ENCODE assay signal across 12 cellular contexts in the genomic region with DNA sequence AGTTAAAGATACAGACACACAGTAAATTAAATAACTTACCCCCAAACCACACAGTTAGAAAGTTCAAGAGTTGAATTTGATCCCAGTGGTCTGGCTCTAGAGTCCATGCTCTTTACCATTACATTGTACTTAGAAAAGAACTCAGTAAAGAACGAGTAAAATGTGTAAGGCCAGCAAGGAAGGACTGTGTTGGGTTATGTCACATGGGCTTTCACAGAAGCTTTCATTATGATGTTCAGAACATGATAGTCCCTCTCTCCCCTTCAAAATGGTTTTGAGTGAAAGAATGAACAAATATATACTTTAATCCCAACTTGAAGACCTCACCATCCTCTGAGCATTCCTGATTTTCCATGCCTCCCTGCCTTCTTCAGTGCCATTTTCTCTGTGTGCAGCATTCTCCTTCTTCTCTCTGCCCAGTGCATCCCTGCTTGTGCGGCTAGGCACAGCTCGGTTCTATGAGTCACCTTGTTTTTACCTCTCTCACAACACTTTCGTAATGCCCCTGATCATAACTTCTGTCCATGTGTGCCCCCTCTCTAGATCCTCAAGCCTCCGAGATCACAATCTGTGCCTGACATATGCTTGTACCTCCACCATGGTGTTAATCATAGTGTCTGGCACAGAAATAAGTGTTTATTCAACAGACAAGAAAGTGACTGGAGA. TPM values are rescaled to one million over a fixed set of nuclear protein-coding genes. Genes with fewer than 3 reads are reported as not detected.
DNase-seq lines count a peak whose midpoint lies in the region; ATAC-seq and TF ChIP-seq lines count a peak whose summit lies in the region.
"Had no signal": no experiment of that assay in that cellular context is flagged by ENCODE, and none has a peak within 500 bp of the region (broad histone marks: within the 10 kb centered on the region; RNA-seq: fewer than 3 reads in every experiment).

No MANE protein-coding gene starts in this region.

- H3K27me3 Mint-ChIP-seq in chondrocyte (ENCODE audit: low read depth): no peaks in the 10 kb centered on the region

- peak overlapping the region; percentile 52 for H3K4me3 ChIP-seq in GM06990 (replicated peaks; ENCODE audit: low read depth, low read length)
- H3K4me3 ChIP-seq: ovary had no signal

- in situ Hi-C loops in ACHN (cut with HindIII; ENCODE audit: low pct_ligation_motif_present, low pct_unique_long_range_greater_than_20kb, low sequenced_read_pairs): no loop called here

- TF ChIP-seq CTCF in GM06990 (IDR thresholded peaks at IDR 0.05; ENCODE audit: insufficient read depth, low read length, poor library complexity, severe bottlenecking) (no peak), chondrocyte (IDR thresholded peaks at IDR 0.05) (no peak)

- no peak overlapping the region for H3K4me3 Mint-ChIP-seq in chondrocyte (ENCODE audit: unreplicated experiment)
- H3K4me3 Mint-ChIP-seq: brain had no signal

- H3K36me3 Mint-ChIP-seq in chondrocyte (ENCODE audit: low read depth): peaks cover 2% of the 10 kb centered on the region
- H3K36me3 Mint-ChIP-seq: brain had no signal

- H3K36me3 ChIP-seq in GM06990 (ENCODE audit: control insufficient read depth, insufficient read depth, low read length): peaks cover 1% of the 10 kb centered on the region; the same call in 1 of the 2 replicates
- H3K36me3 ChIP-seq: ovary had no signal

- H3K4me1 Mint-ChIP-seq in chondrocyte (ENCODE audit: low read depth): peaks cover 42% of the 10 kb centered on the region
- H3K4me1 Mint-ChIP-seq: brain had no signal

- no peaks in the 10 kb centered on the region for H3K27me3 ChIP-seq in GM06990 (replicated peaks; ENCODE audit: control insufficient read depth, insufficient read depth, low read length)
- H3K27me3 ChIP-seq: ovary had no signal

- ATAC-seq in GM21423 (IDR thresholded peaks at IDR 0.05; ENCODE audit: unreplicated experiment) (peak; percentile 19), HG03565 (IDR thresholded peaks at IDR 0.05; ENCODE audit: unreplicated experiment) (peak; percentile 17)

- no peaks in the 10 kb centered on the region for H3K9me3 Mint-ChIP-seq in chondrocyte (ENCODE audit: low read depth)
- H3K9me3 Mint-ChIP-seq: brain had no signal

- peak overlapping the region; percentile 33 for H3K27ac Mint-ChIP-seq in chondrocyte (ENCODE audit: unreplicated experiment)

- DNase-seq in GM06990 (ENCODE audit: extremely low read depth, insufficient read length) (no peak), chondrocyte (ENCODE audit: low spot score) (no peak), SW480 (ENCODE audit: low spot score) (no peak), DMS153 (lab: John Stamatoyannopoulos, UW) (no peak), DMS79 treated with DMSO at 0.1 percent for 48 hours (lab: John Stamatoyannopoulos, UW) (no peak), ACHN (no peak)
- DNase-seq: DND-41, NCI-H526 treated with DMSO at 0.1 percent for 48 hours, ovary had no signal

RNA-seq across cellular contexts. Expression of a gene that starts 22.0 kb away (rescaled TPM):
- 3.0 to 3.7 TPM (median 3.0 TPM) in 3 replicates for total RNA-seq in chondrocyte
